8 cellular contexts compared by ENCODE assay signal in genomic region chr10:101066890-101067355, GRCh38. TPM values are rescaled to one million over a fixed set of nuclear protein-coding genes. Genes with fewer than 3 reads are reported as not detected.
DNase-seq lines count a peak whose midpoint lies in the region; ATAC-seq and TF ChIP-seq lines count a peak whose summit lies in the region.

No MANE protein-coding gene starts in this region.

- H3K9me3 Mint-ChIP-seq in activated B cell treated with CpG ODN at 0.5 μM for 24 hours: no peaks in the 10 kb centered on the region
- H3K9me3 Mint-ChIP-seq in stimulated activated naive B cell treated with anti-CD40 and anti-IgM and Interleukin-4, amounts not matched to agents 10 μg/mL and 1 μg/mL and 100 μg/mL, for 72 hours: no peaks in the 10 kb centered on the region

- H3K36me3 ChIP-seq in iPS DF 6.9 (ENCODE audit: control insufficient read depth, insufficient read depth, low read length): no peaks in the 10 kb centered on the region

- H3K27me3 Mint-ChIP-seq in activated B cell treated with CpG ODN at 0.5 μM for 24 hours: peaks cover 8% of the 10 kb centered on the region
- peaks cover 27 to 49% of the 10 kb centered on the region in 2 donors for H3K27me3 Mint-ChIP-seq in stimulated activated naive B cell treated with anti-CD40 and anti-IgM and Interleukin-4, amounts not matched to agents 10 μg/mL and 1 μg/mL and 100 μg/mL, for 72 hours

- TF ChIP-seq CTCF in activated B cell treated with CpG ODN at 0.5 μM for 24 hours (IDR thresholded peaks at IDR 0.05): no peak

- H3K9me3 ChIP-seq in iPS DF 6.9 (ENCODE audit: control insufficient read depth, insufficient read depth, low read length): no peaks in the 10 kb centered on the region

- H3K4me1 Mint-ChIP-seq in activated B cell treated with CpG ODN at 0.5 μM for 24 hours: peaks cover 51% of the 10 kb centered on the region
- peaks cover 32 to 65% of the 10 kb centered on the region in 2 donors for H3K4me1 Mint-ChIP-seq in stimulated activated naive B cell treated with anti-CD40 and anti-IgM and Interleukin-4, amounts not matched to agents 10 μg/mL and 1 μg/mL and 100 μg/mL, for 72 hours

- peak overlapping the region; percentile 48; the same call in 1 of the 2 replicates for H3K4me3 ChIP-seq in iPS DF 6.9 (ENCODE audit: low read length)

- no peak overlapping the region for H3K27ac ChIP-seq in iPS DF 6.9 (ENCODE audit: low read length)

- no peaks in the 10 kb centered on the region for H3K36me3 Mint-ChIP-seq in activated B cell treated with CpG ODN at 0.5 μM for 24 hours (ENCODE audit: low read depth)
- no peaks in the 10 kb centered on the region for H3K36me3 Mint-ChIP-seq in stimulated activated naive B cell treated with anti-CD40 and anti-IgM and Interleukin-4, amounts not matched to agents 10 μg/mL and 1 μg/mL and 100 μg/mL, for 72 hours

- POLR2A ChIA-PET in activated B cell treated with CpG ODN at 0.5 μM for 24 hours (lab: Charles Lee): interaction anchor here (1.2 to 2.1 kb wide), 3 partner anchors 16 to 69 kb away, joined by 3 to 14 read pairs (median 5); no protein-coding TSS in a partner anchor

- WGBS in iPS DF 6.9 (ENCODE audit: insufficient coverage, insufficient read length): no CpG with 5 or more reads among the region's 31 CpGs

- peak overlapping the region; percentile 92 for H3K4me3 Mint-ChIP-seq in activated B cell treated with CpG ODN at 0.5 μM for 24 hours
- H3K4me3 Mint-ChIP-seq in stimulated activated naive B cell treated with anti-CD40 and anti-IgM and Interleukin-4, amounts not matched to agents 10 μg/mL and 1 μg/mL and 100 μg/mL, for 72 hours: peak overlapping the region; percentile 88 to 89

- no peak overlapping the region for H3K27ac Mint-ChIP-seq in activated B cell treated with CpG ODN at 0.5 μM for 24 hours
- peak overlapping the region; percentile 85 for H3K27ac Mint-ChIP-seq in stimulated activated naive B cell treated with anti-CD40 and anti-IgM and Interleukin-4, amounts not matched to agents 10 μg/mL and 1 μg/mL and 100 μg/mL, for 72 hours

- peaks cover 47% of the 10 kb centered on the region for H3K27me3 ChIP-seq in iPS DF 6.9 (ENCODE audit: control insufficient read depth, insufficient read depth, low read length)

- CTCF ChIA-PET in activated B cell treated with CpG ODN at 0.5 μM for 24 hours (lab: Charles Lee): interaction anchor here (0.9 to 6.0 kb wide), 7 partner anchors 10 to 35 kb away, joined by 3 to 53 read pairs (median 4); partner anchors contain the start of genes PDZD7 and SFXN3

- H3K4me1 ChIP-seq in iPS DF 6.9 (ENCODE audit: control insufficient read depth, insufficient read depth, low read length): peaks cover 12% of the 10 kb centered on the region

- peak; percentile 66 for DNase-seq in NCI-H82 (lab: John Stamatoyannopoulos, UW)
- DNase-seq in NCI-H82 treated with DMSO at 0.1 percent for 48 hours (lab: John Stamatoyannopoulos, UW; ENCODE audit: unreplicated experiment): no peak
- no peak for DNase-seq in activated B cell treated with CpG ODN at 0.5 μM for 24 hours
- DNase-seq in iPS DF 6.9 (ENCODE audit: low read depth, low spot score): no peak
- no peak for DNase-seq in stimulated activated naive B cell treated with anti-CD40 and anti-IgM and Interleukin-4, amounts not matched to agents 10 μg/mL and 1 μg/mL and 100 μg/mL, for 72 hours
- DNase-seq in stimulated activated CD4-positive, alpha-beta T cell treated with anti-CD3 and anti-CD28 coated beads, Interleukin-4, amount 100 ng/mL, for 1 hour: no peak
- DNase-seq in NCI-H187 treated with DMSO at 0.1 percent for 48 hours (lab: John Stamatoyannopoulos, UW): no peak

- no peak for ATAC-seq in activated B cell treated with CpG ODN at 0.5 μM for 24 hours (ENCODE audit: low read depth)
- ATAC-seq in stimulated activated naive B cell treated with anti-CD40 and anti-IgM and Interleukin-4, amounts not matched to agents 10 μg/mL and 1 μg/mL and 100 μg/mL, for 72 hours (replicated peaks): no peak
- no peak for ATAC-seq in GM19035 (IDR thresholded peaks at IDR 0.05; ENCODE audit: unreplicated experiment)

- intact Hi-C loops in activated B cell treated with CpG ODN at 0.5 μM for 24 hours (cut with micrococcal nuclease): loop anchor here (1.0 to 10.0 kb wide), 4 partner anchors 17 to 1578 kb away; partner anchors contain the start of gene TRIM8

RNA-seq across cellular contexts. Expression of gene KAZALD1, which starts 5.1 kb away (rescaled TPM):
- 0.58 TPM in 1 of 2 replicates, not detected in the other for total RNA-seq in activated B cell treated with CpG ODN at 0.5 μM for 24 hours

RNA-seq across cellular contexts. Expression of gene SFXN3, which starts 35.9 kb away (rescaled TPM):
- 9.5 and 9.8 TPM in 2 replicates for total RNA-seq in activated B cell treated with CpG ODN at 0.5 μM for 24 hours

RNA-seq across cellular contexts. Expression of gene PDZD7, which starts 36.0 kb away (rescaled TPM):
- 0.11 TPM in 1 of 2 replicates, not detected in the other for total RNA-seq in activated B cell treated with CpG ODN at 0.5 μM for 24 hours
